12 cellular contexts compared by ENCODE assay signal in genomic region chr7:144777005-144777814, GRCh38.
"Had no signal": no experiment of that assay in that cellular context is flagged by ENCODE, and none has a peak within 500 bp of the region (broad histone marks: within the 10 kb centered on the region; RNA-seq: fewer than 3 reads in every experiment).

No MANE protein-coding gene starts in this region.

- H3K9me3 ChIP-seq: heart left ventricle, tibial nerve had no signal

- H3K27me3 Mint-ChIP-seq: activated naive CD4-positive, alpha-beta T cell treated with anti-CD3 and anti-CD28 coated beads, Interleukin-2, amount 10 ng/mL, durations not matched to agents 7 days and 5 days; activated T-helper 17 cell treated with anti-CD3 and anti-CD28 coated beads, Interleukin-2, amount 50 U/mL, for 72 hours; T-cell had no signal

- H3K4me1 ChIP-seq: heart left ventricle, parathyroid adenoma, tibial nerve had no signal

- H3K9me3 Mint-ChIP-seq: activated naive CD4-positive, alpha-beta T cell treated with anti-CD3 and anti-CD28 coated beads, Interleukin-2, amount 10 ng/mL, durations not matched to agents 7 days and 5 days had no signal

- ATAC-seq: activated T-helper 17 cell treated with anti-CD3 and anti-CD28 coated beads, Interleukin-2, amount 50 U/mL, for 72 hours; heart left ventricle had no signal

- DNase-seq: activated naive CD4-positive, alpha-beta T cell treated with anti-CD3 and anti-CD28 coated beads, Interleukin-2, amount 10 ng/mL, durations not matched to agents 7 days and 5 days; foreskin melanocyte; heart left ventricle; left ventricle myocardium inferior; mesenchymal stem cell; T-cell; T1000 had no signal

- H3K4me3 ChIP-seq: cardiac muscle cell, heart left ventricle, left ventricle myocardium inferior, skin epidermis, tibial nerve had no signal

- H3K27ac ChIP-seq: cardiac muscle cell, heart left ventricle, left ventricle myocardium inferior, parathyroid adenoma, skin epidermis, tibial nerve had no signal

- H3K4me3 Mint-ChIP-seq: activated naive CD4-positive, alpha-beta T cell treated with anti-CD3 and anti-CD28 coated beads, Interleukin-2, amount 10 ng/mL, durations not matched to agents 7 days and 5 days; activated T-helper 17 cell treated with anti-CD3 and anti-CD28 coated beads, Interleukin-2, amount 50 U/mL, for 72 hours had no signal

- H3K27ac Mint-ChIP-seq: activated naive CD4-positive, alpha-beta T cell treated with anti-CD3 and anti-CD28 coated beads, Interleukin-2, amount 10 ng/mL, durations not matched to agents 7 days and 5 days; activated T-helper 17 cell treated with anti-CD3 and anti-CD28 coated beads, Interleukin-2, amount 50 U/mL, for 72 hours had no signal

- H3K36me3 ChIP-seq: cardiac muscle cell, heart left ventricle, left ventricle myocardium inferior, tibial nerve had no signal

- H3K36me3 Mint-ChIP-seq: activated naive CD4-positive, alpha-beta T cell treated with anti-CD3 and anti-CD28 coated beads, Interleukin-2, amount 10 ng/mL, durations not matched to agents 7 days and 5 days had no signal

- H3K27me3 ChIP-seq: cardiac muscle cell, heart left ventricle, tibial nerve had no signal
